ENCODE assay signal across 24 cellular contexts in the genomic region with DNA sequence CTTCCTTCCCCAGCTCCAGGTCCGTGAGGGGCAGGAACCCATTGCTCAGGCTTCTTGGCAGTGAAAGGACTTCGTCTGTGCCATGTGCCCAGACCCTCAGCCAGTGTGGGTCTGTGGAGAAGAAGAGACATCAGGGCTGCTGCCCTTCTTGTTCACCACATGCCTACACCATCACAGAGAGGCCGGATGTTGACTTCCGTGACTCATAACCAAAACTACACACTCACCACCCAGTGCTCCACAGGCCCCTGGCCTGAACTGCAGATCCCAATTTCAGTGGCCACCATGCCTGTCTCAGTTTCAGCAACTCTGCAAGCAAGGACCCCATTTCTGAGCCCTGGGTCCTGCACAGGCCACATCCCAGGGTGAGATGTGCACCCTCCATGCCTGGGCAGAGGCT.
"Had no signal": no experiment of that assay in that cellular context is flagged by ENCODE, and none has a peak within 500 bp of the region (broad histone marks: within the 10 kb centered on the region; RNA-seq: fewer than 3 reads in every experiment).

No MANE protein-coding gene starts in this region.

- H3K27me3 ChIP-seq: right lobe of liver, tibial nerve, uterus had no signal

- H3K27me3 Mint-ChIP-seq: activated naive CD8-positive, alpha-beta T cell treated with anti-CD3 and anti-CD28 coated beads, Interleukin-2, amount 10 ng/mL, durations not matched to agents 7 days and 5 days; stimulated activated naive CD8-positive, alpha-beta T cell treated with anti-CD3 and anti-CD28 coated beads, Interleukin-15, amount 100 ng/mL, for 72 hours had no signal

- H3K27ac ChIP-seq: coronary artery, heart right ventricle, right lobe of liver, skin epidermis, tibial nerve, uterus had no signal

- H3K36me3 Mint-ChIP-seq: activated naive CD8-positive, alpha-beta T cell treated with anti-CD3 and anti-CD28 coated beads, Interleukin-2, amount 10 ng/mL, durations not matched to agents 7 days and 5 days had no signal

- ATAC-seq: heart right ventricle; left cardiac atrium; right lobe of liver; stimulated activated naive CD8-positive, alpha-beta T cell treated with anti-CD3 and anti-CD28 coated beads, Interleukin-15, amount 100 ng/mL, for 72 hours had no signal

- DNase-seq: activated CD4-positive, alpha-beta T cell treated with anti-CD3 and anti-CD28 coated beads for 1 hour; activated CD4-positive, alpha-beta T cell treated with anti-CD3 and anti-CD28 coated beads, Interleukin-2, amount 50 U/mL, for 1 hour; activated CD8-positive, alpha-beta memory T cell treated with anti-CD3 and anti-CD28 coated beads for 24 hours; activated CD8-positive, alpha-beta memory T cell treated with anti-CD3 and anti-CD28 coated beads, Interleukin-2, amount 50 U/mL, for 4 hours; activated effector memory CD4-positive, alpha-beta T cell treated with Interleukin-2 at 50 U/mL for 16 hours; activated naive CD4-positive, alpha-beta T cell treated with anti-CD3 and anti-CD28 coated beads for 36 hours; activated naive CD8-positive, alpha-beta T cell treated with anti-CD3 and anti-CD28 coated beads, Interleukin-2, amount 10 ng/mL, durations not matched to agents 7 days and 5 days; activated T-cell treated with anti-CD3 and anti-CD28 coated beads, Interleukin-2, amount 50 U/mL, for 48 hours; amygdala; cerebellar nuclear complex; erythroblast; foreskin fibroblast; heart right ventricle; islet precursor cell; left cardiac atrium; midbrain; right lobe of liver; stimulated activated CD4-positive, alpha-beta T cell treated with anti-CD3 and anti-CD28 coated beads, Interleukin-1b, Interleukin-23, amount 100 ng/mL, for 48 hours; stimulated activated naive CD8-positive, alpha-beta T cell treated with anti-CD3 and anti-CD28 coated beads, Interleukin-15, amount 100 ng/mL, for 72 hours; uterus had no signal

- H3K27ac Mint-ChIP-seq: activated naive CD4-positive, alpha-beta T cell treated with anti-CD3 and anti-CD28 coated beads for 36 hours; activated naive CD8-positive, alpha-beta T cell treated with anti-CD3 and anti-CD28 coated beads, Interleukin-2, amount 10 ng/mL, durations not matched to agents 7 days and 5 days; nephron; stimulated activated naive CD8-positive, alpha-beta T cell treated with anti-CD3 and anti-CD28 coated beads, Interleukin-15, amount 100 ng/mL, for 72 hours had no signal

- H3K4me3 ChIP-seq: coronary artery, heart right ventricle, right lobe of liver, skin epidermis, tibial nerve, uterus had no signal

- H3K9me3 Mint-ChIP-seq: activated naive CD8-positive, alpha-beta T cell treated with anti-CD3 and anti-CD28 coated beads, Interleukin-2, amount 10 ng/mL, durations not matched to agents 7 days and 5 days had no signal

- H3K4me1 ChIP-seq: right lobe of liver, tibial nerve, uterus had no signal

- H3K9me3 ChIP-seq: right lobe of liver, tibial nerve, uterus had no signal

- H3K4me3 Mint-ChIP-seq: activated naive CD4-positive, alpha-beta T cell treated with anti-CD3 and anti-CD28 coated beads for 36 hours; activated naive CD8-positive, alpha-beta T cell treated with anti-CD3 and anti-CD28 coated beads, Interleukin-2, amount 10 ng/mL, durations not matched to agents 7 days and 5 days; nephron; stimulated activated naive CD8-positive, alpha-beta T cell treated with anti-CD3 and anti-CD28 coated beads, Interleukin-15, amount 100 ng/mL, for 72 hours had no signal

- H3K36me3 ChIP-seq: heart right ventricle, right lobe of liver, tibial nerve, uterus had no signal
